Comparison of ENCODE assay signal across 1 cellular context in genomic region chr6:166361080-166361429, GRCh38.
TF ChIP-seq lines count a peak whose summit lies in the region.

No MANE protein-coding gene starts in this region.

TF ChIP-seq in HepG2, 621 proteins besides CTCF, POLR2A, EP300 and RAD21 (continued from another document and continues in another):
- TF ChIP-seq, protein P1, sequence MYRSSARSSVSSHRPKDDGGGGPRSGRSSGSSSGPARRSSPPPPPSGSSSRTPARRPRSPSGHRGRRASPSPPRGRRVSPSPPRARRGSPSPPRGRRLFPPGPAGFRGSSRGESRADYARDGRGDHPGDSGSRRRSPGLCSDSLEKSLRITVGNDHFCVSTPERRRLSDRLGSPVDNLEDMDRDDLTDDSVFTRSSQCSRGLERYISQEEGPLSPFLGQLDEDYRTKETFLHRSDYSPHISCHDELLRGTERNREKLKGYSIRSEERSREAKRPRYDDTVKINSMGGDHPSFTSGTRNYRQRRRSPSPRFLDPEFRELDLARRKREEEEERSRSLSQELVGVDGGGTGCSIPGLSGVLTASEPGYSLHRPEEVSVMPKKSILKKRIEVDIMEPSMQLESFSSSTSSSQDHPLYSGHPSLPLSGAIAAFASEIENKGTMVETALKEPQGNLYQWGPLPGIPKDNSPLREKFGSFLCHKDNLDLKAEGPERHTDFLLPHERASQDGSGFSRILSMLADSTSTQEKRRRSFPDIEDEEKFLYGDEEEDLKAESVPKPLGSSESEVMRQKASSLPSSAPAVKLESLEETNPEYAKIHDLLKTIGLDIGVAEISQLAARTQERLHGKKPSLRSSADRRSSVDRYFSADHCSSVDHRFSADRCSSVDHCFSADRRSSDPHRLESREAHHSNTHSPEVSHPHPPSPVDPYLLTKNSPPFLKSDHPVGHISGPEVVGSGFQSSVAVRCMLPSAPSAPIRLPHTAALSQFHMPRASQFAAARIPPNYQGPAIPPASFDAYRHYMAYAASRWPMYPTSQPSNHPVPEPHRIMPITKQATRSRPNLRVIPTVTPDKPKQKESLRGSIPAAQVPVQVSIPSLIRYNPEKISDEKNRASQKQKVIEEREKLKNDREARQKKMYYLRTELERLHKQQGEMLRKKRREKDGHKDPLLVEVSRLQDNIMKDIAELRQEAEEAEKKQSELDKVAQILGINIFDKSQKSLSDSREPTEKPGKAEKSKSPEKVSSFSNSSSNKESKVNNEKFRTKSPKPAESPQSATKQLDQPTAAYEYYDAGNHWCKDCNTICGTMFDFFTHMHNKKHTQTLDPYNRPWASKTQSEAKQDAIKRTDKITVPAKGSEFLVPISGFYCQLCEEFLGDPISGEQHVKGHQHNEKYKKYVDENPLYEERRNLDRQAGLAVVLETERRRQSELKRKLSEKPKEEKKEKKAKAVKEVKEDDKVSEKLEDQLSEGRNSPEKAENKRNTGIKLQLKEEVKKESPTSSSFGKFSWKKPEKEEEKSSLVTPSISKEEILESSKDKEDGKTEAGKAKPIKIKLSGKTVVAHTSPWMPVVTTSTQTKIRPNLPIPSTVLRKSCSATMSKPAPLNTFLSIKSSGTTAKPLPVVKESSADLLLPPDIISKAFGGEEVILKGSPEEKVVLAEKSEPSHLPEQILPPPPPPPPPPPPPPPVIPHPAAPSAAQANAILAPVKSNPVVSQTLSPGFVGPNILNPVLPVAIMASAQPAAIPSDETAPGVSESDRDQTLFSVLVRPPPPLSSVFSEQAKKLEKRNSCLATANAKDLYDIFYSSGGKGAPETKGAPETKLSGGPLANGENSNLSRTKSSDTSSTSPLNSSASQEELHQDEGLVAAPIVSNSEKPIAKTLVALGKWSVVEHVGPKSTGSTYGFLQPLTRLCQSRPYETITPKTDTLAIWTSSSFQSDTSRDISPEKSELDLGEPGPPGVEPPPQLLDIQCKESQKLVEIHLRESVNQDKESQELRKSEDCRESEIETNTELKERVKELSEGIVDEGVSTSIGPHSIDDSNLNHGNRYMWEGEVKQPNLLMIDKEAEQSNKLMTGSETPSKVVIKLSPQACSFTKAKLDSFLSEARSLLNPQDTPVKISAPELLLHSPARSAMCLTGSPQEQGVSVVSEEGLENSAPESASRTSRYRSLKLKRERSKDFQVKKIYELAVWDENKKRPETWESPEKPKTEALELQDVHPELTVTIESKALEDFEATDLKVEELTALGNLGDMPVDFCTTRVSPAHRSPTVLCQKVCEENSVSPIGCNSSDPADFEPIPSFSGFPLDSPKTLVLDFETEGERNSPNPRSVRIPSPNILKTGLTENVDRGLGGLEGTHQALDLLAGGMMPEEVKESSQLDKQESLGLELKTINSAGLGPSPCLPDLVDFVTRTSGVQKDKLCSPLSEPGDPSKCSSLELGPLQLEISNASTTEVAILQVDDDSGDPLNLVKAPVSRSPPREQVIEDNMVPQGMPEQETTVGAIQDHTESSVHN (CRISPR knock-in tag; IDR thresholded peaks at IDR 0.05): no peak
- no peak for TF ChIP-seq ZNF446 (CRISPR knock-in tag; IDR thresholded peaks at IDR 0.05)
- TF ChIP-seq TOE1 (CRISPR knock-in tag; IDR thresholded peaks at IDR 0.05): peak; percentile 94; the same call in 1 of the 2 replicates
- TF ChIP-seq, protein P2, sequence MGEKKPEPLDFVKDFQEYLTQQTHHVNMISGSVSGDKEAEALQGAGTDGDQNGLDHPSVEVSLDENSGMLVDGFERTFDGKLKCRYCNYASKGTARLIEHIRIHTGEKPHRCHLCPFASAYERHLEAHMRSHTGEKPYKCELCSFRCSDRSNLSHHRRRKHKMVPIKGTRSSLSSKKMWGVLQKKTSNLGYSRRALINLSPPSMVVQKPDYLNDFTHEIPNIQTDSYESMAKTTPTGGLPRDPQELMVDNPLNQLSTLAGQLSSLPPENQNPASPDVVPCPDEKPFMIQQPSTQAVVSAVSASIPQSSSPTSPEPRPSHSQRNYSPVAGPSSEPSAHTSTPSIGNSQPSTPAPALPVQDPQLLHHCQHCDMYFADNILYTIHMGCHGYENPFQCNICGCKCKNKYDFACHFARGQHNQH (CRISPR knock-in tag; IDR thresholded peaks at IDR 0.05): peak; percentile 97
- TF ChIP-seq ZNF652 (CRISPR knock-in tag; IDR thresholded peaks at IDR 0.05; ENCODE audit: borderline replicate concordance, low read depth): peak; percentile 72; the same call in 1 of the 2 replicates
- TF ChIP-seq ZNF274 (CRISPR knock-in tag; IDR thresholded peaks at IDR 0.05): peak; percentile 44; the same call in 1 of the 2 replicates
- TF ChIP-seq ZBTB39 (CRISPR knock-in tag; IDR thresholded peaks at IDR 0.05): peak; percentile 89
- 0 out of 2 replicates have a peak, but pooled peaks have one; percentile 12 for TF ChIP-seq ZNF17 (CRISPR knock-in tag; IDR thresholded peaks at IDR 0.05)
- peak; percentile 72; the same call in 1 of the 2 replicates for TF ChIP-seq ZNF790 (CRISPR knock-in tag; IDR thresholded peaks at IDR 0.05; ENCODE audit: borderline replicate concordance)
- no peak for TF ChIP-seq ZNF10 (CRISPR knock-in tag; IDR thresholded peaks at IDR 0.05; ENCODE audit: borderline replicate concordance, low read depth)
- TF ChIP-seq MXD1 (CRISPR knock-in tag; IDR thresholded peaks at IDR 0.05): peak; percentile 67; the same call in 1 of the 2 replicates
- peak; percentile 100 for TF ChIP-seq SAP130 (CRISPR knock-in tag; IDR thresholded peaks at IDR 0.05; ENCODE audit: low read depth)
- peak; percentile 93 for TF ChIP-seq TBX3 (IDR thresholded peaks at IDR 0.05; ENCODE audit: borderline replicate concordance)
- peak; percentile 99 for TF ChIP-seq GATAD2A (CRISPR knock-in tag; IDR thresholded peaks at IDR 0.05)
- TF ChIP-seq NFIB (CRISPR knock-in tag; IDR thresholded peaks at IDR 0.05; ENCODE audit: borderline replicate concordance): no peak
- TF ChIP-seq THAP9 (CRISPR knock-in tag; IDR thresholded peaks at IDR 0.05; ENCODE audit: borderline replicate concordance): peak; percentile 55
- TF ChIP-seq, protein P3, sequence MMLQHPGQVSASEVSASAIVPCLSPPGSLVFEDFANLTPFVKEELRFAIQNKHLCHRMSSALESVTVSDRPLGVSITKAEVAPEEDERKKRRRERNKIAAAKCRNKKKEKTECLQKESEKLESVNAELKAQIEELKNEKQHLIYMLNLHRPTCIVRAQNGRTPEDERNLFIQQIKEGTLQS (CRISPR knock-in tag; IDR thresholded peaks at IDR 0.05): no peak
- TF ChIP-seq MLXIP (CRISPR knock-in tag; IDR thresholded peaks at IDR 0.05; ENCODE audit: borderline replicate concordance): peak; percentile 98
- TF ChIP-seq, protein P4, sequence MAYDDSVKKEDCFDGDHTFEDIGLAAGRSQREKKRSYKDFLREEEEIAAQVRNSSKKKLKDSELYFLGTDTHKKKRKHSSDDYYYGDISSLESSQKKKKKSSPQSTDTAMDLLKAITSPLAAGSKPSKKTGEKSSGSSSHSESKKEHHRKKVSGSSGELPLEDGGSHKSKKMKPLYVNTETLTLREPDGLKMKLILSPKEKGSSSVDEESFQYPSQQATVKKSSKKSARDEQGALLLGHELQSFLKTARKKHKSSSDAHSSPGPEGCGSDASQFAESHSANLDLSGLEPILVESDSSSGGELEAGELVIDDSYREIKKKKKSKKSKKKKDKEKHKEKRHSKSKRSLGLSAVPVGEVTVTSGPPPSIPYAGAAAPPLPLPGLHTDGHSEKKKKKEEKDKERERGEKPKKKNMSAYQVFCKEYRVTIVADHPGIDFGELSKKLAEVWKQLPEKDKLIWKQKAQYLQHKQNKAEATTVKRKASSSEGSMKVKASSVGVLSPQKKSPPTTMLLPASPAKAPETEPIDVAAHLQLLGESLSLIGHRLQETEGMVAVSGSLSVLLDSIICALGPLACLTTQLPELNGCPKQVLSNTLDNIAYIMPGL (CRISPR knock-in tag; IDR thresholded peaks at IDR 0.05; ENCODE audit: borderline replicate concordance in 1 of 2, low read depth in 1 of 2): peak; percentile 57 to 92; a peak in 2 of 4 replicates
- peak; percentile 90 for TF ChIP-seq ARNT2 (CRISPR knock-in tag; IDR thresholded peaks at IDR 0.05; ENCODE audit: low read depth)
- TF ChIP-seq ZNF570 (CRISPR knock-in tag; IDR thresholded peaks at IDR 0.05; ENCODE audit: borderline replicate concordance): no peak
- peak; percentile 95 for TF ChIP-seq ISL2 (CRISPR knock-in tag; IDR thresholded peaks at IDR 0.05)
- peak; percentile 60; the same call in 1 of the 2 replicates for TF ChIP-seq MAZ (IDR thresholded peaks at IDR 0.05; ENCODE audit: borderline replicate concordance, low read depth, low read length)
- peak; percentile 54; the same call in 1 of the 2 replicates for TF ChIP-seq MAZ (CRISPR knock-in tag; IDR thresholded peaks at IDR 0.05; ENCODE audit: low read depth)
- peak; percentile 61; the same call in 1 of the 2 replicates for TF ChIP-seq NFATC3 (CRISPR knock-in tag; IDR thresholded peaks at IDR 0.05)
- peak; percentile 80; the same call in 1 of the 2 replicates for TF ChIP-seq ZNF687 (CRISPR knock-in tag; IDR thresholded peaks at IDR 0.05)
- TF ChIP-seq ZNF572 (CRISPR knock-in tag; IDR thresholded peaks at IDR 0.05): no peak
- peak; percentile 83; the same call in 1 of the 2 replicates for TF ChIP-seq ZNF879 (CRISPR knock-in tag; IDR thresholded peaks at IDR 0.05)
- peak; percentile 95 for TF ChIP-seq TEAD3 (CRISPR knock-in tag; optimal IDR thresholded peaks at IDR 0.05; ENCODE audit: borderline replicate concordance)
